Comparison of ENCODE assay signal across 22 cellular contexts in genomic region chr15:25596644-25597562, GRCh38.
DNase-seq lines count a peak whose midpoint lies in the region; ATAC-seq, FAIRE-seq and TF ChIP-seq lines count a peak whose summit lies in the region.
"Had no signal": no experiment of that assay in that cellular context is flagged by ENCODE, and none has a peak within 500 bp of the region (broad histone marks: within the 10 kb centered on the region; RNA-seq: fewer than 3 reads in every experiment).

No MANE protein-coding gene starts in this region.

- H4K8ac ChIP-seq in H1 (ENCODE audit: extremely low read depth, insufficient read depth, low read length): no peak overlapping the region

- H3K27ac ChIP-seq in H1 (ENCODE audit: low read depth, low read length) (no peak overlapping the region), aorta (ENCODE audit: low read depth in 1 of 2, low read length in 2 of 2) (peak overlapping the region; percentile 4 to 76)
- H3K27ac ChIP-seq in CD4-positive, alpha-beta T cell (ENCODE audit: low read depth, low read length): no peak overlapping the region
- H3K27ac ChIP-seq: SK-N-MC, stomach, vagina had no signal

- FAIRE-seq in H1 (lab: Jason Lieb, UNC): no peak
- FAIRE-seq: endothelial cell of umbilical vein, frontal cortex had no signal

- H3K18ac ChIP-seq in H1 (ENCODE audit: extremely low read depth, low read length): no peak overlapping the region

- H3K9me3 ChIP-seq in H1 (ENCODE audit: insufficient read depth in 2 of 2, low read depth in 1 of 2, low read length in 1 of 2) (peaks cover 0 to 4% of the 10 kb centered on the region in 2 experiments; a peak in 1 of 4 replicates), aorta (ENCODE audit: control insufficient read depth, low read length) (no peaks in the 10 kb centered on the region)
- no peaks in the 10 kb centered on the region for H3K9me3 ChIP-seq in CD4-positive, alpha-beta T cell (ENCODE audit: control insufficient read depth, low read length)
- H3K9me3 ChIP-seq: vagina had no signal

- no peak; a peak in 1 of 4 replicates for TF ChIP-seq RAD21 in H1 (IDR thresholded peaks at IDR 0.05 in 1 of 2, conservative IDR thresholded peaks at IDR 0.05 in 1 of 2; ENCODE audit: low read depth in 2 of 2, low read length in 2 of 2)

- peak overlapping the region; percentile 64 for H2AFZ ChIP-seq in H1 (ENCODE audit: low read length)

- no peaks in the 10 kb centered on the region for H3K79me2 ChIP-seq in H1 (ENCODE audit: control insufficient read depth in 1 of 2, insufficient read depth in 2 of 2, low read length in 2 of 2)

- ATAC-seq in Right ventricle myocardium superior (ENCODE audit: poor library complexity) (peak; percentile 51), aorta (ENCODE audit: low FRiP score) (peak; percentile 67)
- no peak for ATAC-seq in CD4-positive, alpha-beta T cell (ENCODE audit: poor library complexity)

- 90% methylated on average over 44 of the region's 44 CpGs; no CpG with 5 or more reads in 1 of the 2 experiments for WGBS in H1 (ENCODE audit: extremely low coverage in 1 of 2, insufficient coverage in 1 of 2, insufficient read length in 1 of 2, insufficient replicate concordance in 2 of 2, low coverage in 1 of 2, low lambda C conversion rate in 2 of 2, missing lambda C conversion rate in 1 of 2), 2 experiments
- WGBS in aorta, 2 donors: 69 to 71% methylated on average over 44 of the region's 44 CpGs

- H3K56ac ChIP-seq in H1 (replicated peaks; ENCODE audit: insufficient read length, low read depth, low read length): no peak overlapping the region

- H3K27me3 Mint-ChIP-seq in activated naive CD4-positive, alpha-beta T cell treated with anti-CD3 and anti-CD28 coated beads for 36 hours (ENCODE audit: low read depth): peaks cover 3% of the 10 kb centered on the region
- H3K27me3 Mint-ChIP-seq in CD4-positive, alpha-beta T cell: no peaks in the 10 kb centered on the region

- H3K36me3 ChIP-seq in H1 (ENCODE audit: control insufficient read depth in 2 of 4, insufficient read depth in 4 of 4, low read length in 3 of 4): no peaks in the 10 kb centered on the region
- H3K36me3 ChIP-seq in aorta (ENCODE audit: control insufficient read depth in 1 of 2, insufficient read depth in 2 of 2, low read length in 1 of 2): no peaks in the 10 kb centered on the region
- H3K36me3 ChIP-seq: stomach, vagina had no signal

- no peak overlapping the region for H3K9ac ChIP-seq in H1 (replicated peaks in 1 of 4; ENCODE audit: extremely low read depth in 1 of 4, low read depth in 3 of 4, low read length in 3 of 4)

- no peaks in the 10 kb centered on the region for H3K9me3 Mint-ChIP-seq in activated naive CD4-positive, alpha-beta T cell treated with anti-CD3 and anti-CD28 coated beads for 36 hours
- H3K9me3 Mint-ChIP-seq in CD4-positive, alpha-beta T cell: no peaks in the 10 kb centered on the region

- no peak overlapping the region for H4K5ac ChIP-seq in H1 (ENCODE audit: insufficient read length, low read depth, low read length)

- no peak for TF ChIP-seq EP300 in H1 (IDR thresholded peaks at IDR 0.05; ENCODE audit: borderline replicate concordance in 1 of 2, low read depth in 2 of 2, low read length in 2 of 2)

- no peaks in the 10 kb centered on the region for H3K23me2 ChIP-seq in H1 (ENCODE audit: low read depth, low read length)

- CTCF ChIA-PET in H1 (lab: Charles Lee; ENCODE audit: partially characterized antibody): interaction anchor here (0.8 to 1.8 kb wide), 6 partner anchors 10 to 95 kb away, joined by 3 to 4 read pairs (median 3); no protein-coding TSS in a partner anchor
- CTCF ChIA-PET in activated naive CD4-positive, alpha-beta T cell treated with anti-CD3 and anti-CD28 coated beads for 36 hours (lab: Charles Lee): no interaction called here
- CTCF ChIA-PET in CD4-positive, alpha-beta T cell (lab: Charles Lee): no interaction called here

- DNase-seq in Right ventricle myocardium superior (no peak), cardiac septum (ENCODE audit: low spot score) (no peak), H1 (ENCODE audit: low read depth in 1 of 2, low spot score in 2 of 2) (no peak), myocyte (ENCODE audit: low read depth) (peak; percentile 67), aorta (no peak), anterior cingulate cortex (lab: John Stamatoyannopoulos, UW) (no peak)
- no peak for DNase-seq in activated naive CD4-positive, alpha-beta T cell treated with anti-CD3 and anti-CD28 coated beads for 36 hours
- DNase-seq in CD4-positive, alpha-beta T cell: no peak
- DNase-seq: activated CD4-positive, alpha-beta T cell treated with anti-CD3 and anti-CD28 coated beads for 4 hours; activated gamma-delta T cell; COR-L47; cortex of kidney; MM.1S; NCI-H1694; NCI-H524; nephron progenitor cell; stomach; T1000 had no signal

- H3K27me3 ChIP-seq in H1 (replicated peaks in 1 of 4; ENCODE audit: control insufficient read depth in 3 of 4, extremely low read depth in 1 of 4, insufficient read depth in 3 of 4, low read length in 3 of 4) (peaks cover 0 to 2% (median 0%) of the 10 kb centered on the region in 4 experiments; a peak in 1 of 7 replicates), aorta (ENCODE audit: control insufficient read depth in 1 of 2, insufficient read depth in 2 of 2, low read length in 1 of 2) (no peaks in the 10 kb centered on the region)
- H3K27me3 ChIP-seq in CD4-positive, alpha-beta T cell (ENCODE audit: control insufficient read depth, insufficient read depth, low read length): no peaks in the 10 kb centered on the region
- H3K27me3 ChIP-seq: stomach, vagina had no signal

- no peaks in the 10 kb centered on the region for H4K20me1 ChIP-seq in H1 (replicated peaks in 1 of 2; ENCODE audit: control insufficient read depth in 1 of 2, insufficient read depth in 2 of 2, low read length in 2 of 2)

- H2BK15ac ChIP-seq in H1 (ENCODE audit: low read length): no peak overlapping the region

- H3K4me3 ChIP-seq in H1 (ENCODE audit: extremely low read depth in 1 of 4, insufficient read depth in 2 of 4, low read depth in 3 of 4, low read length in 4 of 4) (no peak overlapping the region), aorta (ENCODE audit: low read length in 2 of 2) (no peak overlapping the region)
- H3K4me3 ChIP-seq: SK-N-MC had no signal

- no peak overlapping the region for H2BK20ac ChIP-seq in H1 (ENCODE audit: low read length)

- H3K4me2 ChIP-seq in H1 (ENCODE audit: insufficient read depth in 1 of 2, low read depth in 2 of 2, low read length in 2 of 2): no peak overlapping the region

- H3K27ac Mint-ChIP-seq in activated naive CD4-positive, alpha-beta T cell treated with anti-CD3 and anti-CD28 coated beads for 36 hours: no peak overlapping the region
- H3K27ac Mint-ChIP-seq in CD4-positive, alpha-beta T cell: no peak overlapping the region

- intact Hi-C loops in Right ventricle myocardium superior (cut with DNase I) (no loop called here), cardiac septum (cut with DNase I) (no loop called here), aorta (cut with DNase I) (loop anchor here in 1 of 2 donors (5.0 kb wide), 1 partner anchor 75 kb away; no protein-coding TSS in a partner anchor)
- intact Hi-C loops in activated naive CD4-positive, alpha-beta T cell treated with anti-CD3 and anti-CD28 coated beads for 36 hours (cut with micrococcal nuclease): no loop called here
- intact Hi-C loops in CD4-positive, alpha-beta T cell (cut with DNase I, micrococcal nuclease): no loop called here

- H3K4me1 Mint-ChIP-seq in activated naive CD4-positive, alpha-beta T cell treated with anti-CD3 and anti-CD28 coated beads for 36 hours (ENCODE audit: low read depth): no peaks in the 10 kb centered on the region
- H3K4me1 Mint-ChIP-seq in CD4-positive, alpha-beta T cell (ENCODE audit: low read depth): no peaks in the 10 kb centered on the region
- H3K4me1 Mint-ChIP-seq: nephron progenitor cell had no signal

- H3K36me3 Mint-ChIP-seq in activated naive CD4-positive, alpha-beta T cell treated with anti-CD3 and anti-CD28 coated beads for 36 hours (ENCODE audit: low read depth): no peaks in the 10 kb centered on the region
- no peaks in the 10 kb centered on the region for H3K36me3 Mint-ChIP-seq in CD4-positive, alpha-beta T cell (ENCODE audit: low read depth)

- H4K91ac ChIP-seq in H1 (replicated peaks; ENCODE audit: insufficient read length, low read length): no peak overlapping the region

- no peak overlapping the region for H2BK120ac ChIP-seq in H1 (replicated peaks; ENCODE audit: low read depth, low read length)

- H3K23ac ChIP-seq in H1 (ENCODE audit: insufficient read length): no peak overlapping the region

- no peak overlapping the region for H3K4ac ChIP-seq in H1 (replicated peaks; ENCODE audit: insufficient read length, low read depth, low read length)

- no peak for TF ChIP-seq POLR2A in H1 (IDR thresholded peaks at IDR 0.05; ENCODE audit: control extremely low read depth in 1 of 2, low read depth in 2 of 2, low read length in 2 of 2)

- TF ChIP-seq CTCF in H1 (IDR thresholded peaks at IDR 0.05; ENCODE audit: control extremely low read depth in 1 of 3, insufficient read depth in 1 of 3, low read depth in 1 of 3, low read length in 3 of 3): no peak
- no peak for TF ChIP-seq CTCF in CD4-positive, alpha-beta T cell (IDR thresholded peaks at IDR 0.05)

- H3K79me1 ChIP-seq in H1 (ENCODE audit: low read depth, low read length): no peaks in the 10 kb centered on the region

- no peak overlapping the region for H3K4me3 Mint-ChIP-seq in activated naive CD4-positive, alpha-beta T cell treated with anti-CD3 and anti-CD28 coated beads for 36 hours
- no peak overlapping the region for H3K4me3 Mint-ChIP-seq in CD4-positive, alpha-beta T cell
- H3K4me3 Mint-ChIP-seq: nephron progenitor cell had no signal

- POLR2A ChIA-PET in H1 (lab: Charles Lee; ENCODE audit: partially characterized antibody): no interaction called here
- POLR2A ChIA-PET in CD4-positive, alpha-beta T cell (lab: Charles Lee): no interaction called here

- no peak overlapping the region; the same call in 1 of the 2 replicates for H2BK5ac ChIP-seq in H1 (ENCODE audit: low read depth, low read length)

- H3K4me1 ChIP-seq in H1 (replicated peaks in 1 of 4; ENCODE audit: control insufficient read depth in 3 of 4, insufficient read depth in 4 of 4, low read length in 3 of 4): no peaks in the 10 kb centered on the region; a peak in 1 of 7 replicates
- H3K4me1 ChIP-seq in aorta (ENCODE audit: control insufficient read depth in 1 of 2, insufficient read depth in 2 of 2, low read length in 2 of 2): peaks cover 0 to 2% of the 10 kb centered on the region in 2 donors
- H3K4me1 ChIP-seq: stomach had no signal

- no peak overlapping the region for H2BK12ac ChIP-seq in H1 (ENCODE audit: low read depth, low read length)

- no peak overlapping the region for H2AK5ac ChIP-seq in H1 (ENCODE audit: low read depth, low read length)

- H3K14ac ChIP-seq in H1 (ENCODE audit: insufficient read length): no peak overlapping the region

TF ChIP-seq in H1, 55 proteins besides CTCF, POLR2A, EP300 and RAD21:
- TF ChIP-seq KDM5A (IDR thresholded peaks at IDR 0.05; ENCODE audit: low read length) (no peak), CTBP2 (IDR thresholded peaks at IDR 0.05; ENCODE audit: borderline replicate concordance, insufficient read depth, insufficient read length, low read length) (no peak), EGR1 (IDR thresholded peaks at IDR 0.05; ENCODE audit: borderline replicate concordance, low read depth, low read length) (no peak), CEBPB (IDR thresholded peaks at IDR 0.05; ENCODE audit: low read depth, low read length) (no peak)

Comparison
In these comparisons a context has a peak if more than half of its experiments do, and no peak if none do; other contexts are left out.
1. H3K27ac ChIP-seq: peak in aorta (2 of 2); none in H1 (single experiment) and CD4-positive, alpha-beta T cell (single experiment).